In genomic region chr1:155130272-155131006, GRCh38 we compare ENCODE assay signal across 10 cellular contexts. TPM values are rescaled to one million over a fixed set of nuclear protein-coding genes. Genes with fewer than 3 reads are reported as not detected.
A peak's percentile ranks its signal among the peaks of the same experiment; 100 is the strongest.
DNase-seq lines count a peak whose midpoint lies in the region; ATAC-seq and TF ChIP-seq lines count a peak whose summit lies in the region.
"Had no signal": no experiment of that assay in that cellular context is flagged by ENCODE, and none has a peak within 500 bp of the region (broad histone marks: within the 10 kb centered on the region; RNA-seq: fewer than 3 reads in every experiment).

No MANE protein-coding gene starts in this region.

- no peak for TF ChIP-seq POLR2A in adrenal gland (IDR thresholded peaks at IDR 0.05)

- intact Hi-C loops in adrenal gland (cut with DNase I): no loop called here

- H3K9ac ChIP-seq in HUES6 (ENCODE audit: low read length) (peak overlapping the region; percentile 37), skeletal muscle tissue (ENCODE audit: low read depth in 1 of 3, low read length in 3 of 3) (peak overlapping the region; percentile 59 to 87 (median 67))

- no peak for ATAC-seq in GM18858 (IDR thresholded peaks at IDR 0.05; ENCODE audit: unreplicated experiment)
- no peak for ATAC-seq in HG02852 (IDR thresholded peaks at IDR 0.05; ENCODE audit: unreplicated experiment)
- no peak for ATAC-seq in GM21515 (IDR thresholded peaks at IDR 0.05; ENCODE audit: unreplicated experiment)

- H3K4me1 ChIP-seq in HUES6 (ENCODE audit: control insufficient read depth, insufficient read depth, low read length): peaks cover 47% of the 10 kb centered on the region
- H3K4me1 ChIP-seq in adrenal gland (replicated peaks in 1 of 2): peaks cover 33 to 49% of the 10 kb centered on the region in 2 donors
- peaks cover 64 to 78% (median 64%) of the 10 kb centered on the region in 3 donors for H3K4me1 ChIP-seq in skeletal muscle tissue (ENCODE audit: control insufficient read depth in 3 of 3, insufficient read depth in 3 of 3, low read length in 3 of 3)

- H3K27ac ChIP-seq in HUES6 (ENCODE audit: low read depth, low read length) (0 out of 2 replicates have a peak overlapping the region, but pooled peaks have one; percentile 20), adrenal gland (peak overlapping the region in 4 of 5 donors; percentile 13 to 81 (median 70)), skeletal muscle tissue (ENCODE audit: low read depth, low read length) (peak overlapping the region; percentile 68)

- H3K9me3 ChIP-seq in HUES6 (ENCODE audit: control insufficient read depth, insufficient read depth, low read depth, low read length): no peaks in the 10 kb centered on the region
- no peaks in the 10 kb centered on the region for H3K9me3 ChIP-seq in adrenal gland (replicated peaks in 1 of 3)
- H3K9me3 ChIP-seq in skeletal muscle tissue (ENCODE audit: control insufficient read depth in 3 of 3, low read length in 3 of 3): no peaks in the 10 kb centered on the region

- peaks cover 45% of the 10 kb centered on the region for H3K27me3 ChIP-seq in HUES6 (ENCODE audit: control insufficient read depth, insufficient read depth, low read length)
- H3K27me3 ChIP-seq in adrenal gland: no peaks in the 10 kb centered on the region
- peaks cover 0 to 38% (median 30%) of the 10 kb centered on the region in 3 donors for H3K27me3 ChIP-seq in skeletal muscle tissue (ENCODE audit: control insufficient read depth in 3 of 3, insufficient read depth in 3 of 3, low read length in 3 of 3)

- no peak for TF ChIP-seq CTCF in adrenal gland (IDR thresholded peaks at IDR 0.05)

- H3K4me3 ChIP-seq in HUES6 (ENCODE audit: low read depth, low read length) (peak overlapping the region; percentile 84), adrenal gland (peak overlapping the region in 2 of 4 donors; percentile 16 to 71), skeletal muscle tissue (ENCODE audit: low read length in 3 of 3) (peak overlapping the region; percentile 76 to 88 (median 82))

- H3K36me3 ChIP-seq in HUES6 (ENCODE audit: control insufficient read depth, insufficient read depth, low read length): peaks cover 9% of the 10 kb centered on the region; the same call in 1 of the 2 replicates
- peaks cover 0 to 33% of the 10 kb centered on the region in 2 donors for H3K36me3 ChIP-seq in adrenal gland (replicated peaks in 1 of 2)
- H3K36me3 ChIP-seq in skeletal muscle tissue (ENCODE audit: control insufficient read depth in 3 of 3, insufficient read depth in 3 of 3, low read length in 3 of 3): peaks cover 15 to 23% (median 20%) of the 10 kb centered on the region in 3 donors

- 38 to 50% (median 46%) methylated on average over 5 to 6 of the region's 6 CpGs for WGBS in adrenal gland, 4 donors

- DNase-seq in adrenal gland (no peak), iPS-NIHi11 (ENCODE audit: low spot score) (peak; percentile 26), A172 (ENCODE audit: low spot score) (no peak)
- DNase-seq: activated naive CD8-positive, alpha-beta T cell treated with anti-CD3 and anti-CD28 coated beads, Interleukin-2, amount 10 ng/mL, durations not matched to agents 7 days and 5 days; stimulated activated CD4-positive, alpha-beta T cell treated with anti-CD3 and anti-CD28 coated beads, Interleukin-4, amount 100 ng/mL, for 1 hour had no signal

RNA-seq across cellular contexts. Expression of gene EFNA1, which starts 2.8 kb away (rescaled TPM):
- 10 to 100 TPM; 16.3 to 49.7 (median 31.0) TPM for total RNA-seq in adrenal gland
- polyA plus RNA-seq in adrenal gland: 10 to 100 TPM in 2 of 3 donors, 1 to 10 TPM in 1; 6.6 to 35.9 (median 30.2) TPM
- 13.0 TPM for total RNA-seq in skeletal muscle tissue
- total RNA-seq in A172 (2014; rRNA removed; shearing (Covaris generic)): 17.0 and 17.9 TPM in 2 replicates

RNA-seq across cellular contexts. Expression of gene SLC50A1, which starts 5.2 kb away (rescaled TPM):
- 100 to 1,000 TPM in 1 of 8 donors, 10 to 100 TPM in 7; 31.7 to 108 (median 49.9) TPM for total RNA-seq in adrenal gland
- polyA plus RNA-seq in adrenal gland: 100 to 1,000 TPM in 1 of 3 donors, 10 to 100 TPM in 2; 55.2 to 172 (median 61.8) TPM
- total RNA-seq in skeletal muscle tissue: 19.8 TPM
- 30.4 and 39.8 TPM in 2 replicates for total RNA-seq in A172 (2014; rRNA removed; shearing (Covaris generic))

RNA-seq across cellular contexts. Expression of gene DPM3, which starts 9.9 kb away (rescaled TPM):
- total RNA-seq in adrenal gland (100 to 1,000 TPM; 136 to 192 (median 163) TPM), skeletal muscle tissue (13.6 TPM)
- polyA plus RNA-seq in adrenal gland: 1,000 to 10,000 TPM in 2 of 3 donors, 1 to 10 TPM in 1; 6.8 to 1,427 (median 1,371) TPM
- total RNA-seq in A172 (2014; rRNA removed; shearing (Covaris generic)): 37.4 and 116 TPM in 2 replicates

RNA-seq across cellular contexts. Expression of gene KRTCAP2, which starts 42.7 kb away (rescaled TPM):
- 100 to 1,000 TPM in 7 of 8 donors, 10 to 100 TPM in 1; 76.1 to 252 (median 169) TPM for total RNA-seq in adrenal gland
- 100 to 1,000 TPM; 383 to 806 (median 704) TPM for polyA plus RNA-seq in adrenal gland
- total RNA-seq in skeletal muscle tissue: 104 TPM
- total RNA-seq in A172 (2014; rRNA removed; shearing (Covaris generic)): 122 and 126 TPM in 2 replicates

RNA-seq across cellular contexts. Expression of gene TRIM46, which starts 43.2 kb away (rescaled TPM):
- total RNA-seq in adrenal gland (under 1 TPM in 6 of 8 donors, not detected in 2; 0.19 to 0.96 (median 0.55) TPM), skeletal muscle tissue (under 0.01 TPM)
- polyA plus RNA-seq in adrenal gland: 1 to 10 TPM in 2 of 3 donors, under 1 TPM in 1; 0.38 to 5.6 (median 1.2) TPM
- 1.1 and 3.4 TPM in 2 replicates for total RNA-seq in A172 (2014; rRNA removed; shearing (Covaris generic))

Comparison
In these comparisons a context has a peak if more than half of its experiments do, and no peak if none do; other contexts are left out.
1. H3K27ac ChIP-seq: peak in every context shown above with its lines; median percentile 70 in adrenal gland; 68 in skeletal muscle tissue; 20 in HUES6.